Comparison of ENCODE assay signal across 29 cellular contexts in genomic region chr3:44028-44676, GRCh38.
"Had no signal": no experiment of that assay in that cellular context is flagged by ENCODE, and none has a peak within 500 bp of the region (broad histone marks: within the 10 kb centered on the region; RNA-seq: fewer than 3 reads in every experiment).

No MANE protein-coding gene starts in this region.

- H3K4me2 ChIP-seq: hepatocyte, smooth muscle cell had no signal

- H3K4me3 ChIP-seq: coronary artery, esophagus muscularis mucosa, gastroesophageal sphincter, heart left ventricle, hepatocyte, lower lobe of right lung, smooth muscle cell, testis, tibial artery, uterus had no signal

- H3K27me3 ChIP-seq: foreskin keratinocyte, heart left ventricle, hepatocyte, testis, tibial artery, uterus had no signal

- H3K9me3 ChIP-seq: esophagus muscularis mucosa, gastroesophageal sphincter, heart left ventricle, lower lobe of right lung, testis, tibial artery, uterus had no signal

- DNase-seq: dermis blood vessel endothelial cell; effector memory CD4-positive, alpha-beta T cell; foreskin keratinocyte; heart left ventricle; left cardiac atrium; left ventricle myocardium superior; lower lobe of right lung; natural killer cell; stimulated activated CD4-positive, alpha-beta T cell treated with anti-CD3 and anti-CD28 coated beads, Interleukin-12 subunit alpha, Interleukin-12 subunit beta, amount 100 ng/mL, for 4 hours; stimulated activated CD4-positive, alpha-beta T cell treated with anti-CD3 and anti-CD28 coated beads, Interleukin-1b, Interleukin-23, amount 100 ng/mL, for 48 hours; stimulated activated CD4-positive, alpha-beta T cell treated with anti-CD3 and anti-CD28 coated beads, Interleukin-4, amount 100 ng/mL, for 1 hour; stimulated activated naive CD4-positive, alpha-beta T cell treated with Interleukin-2 at 50 U/mL for 16 hours; substantia nigra; testis; tibial artery; uterus had no signal

- H3K27ac ChIP-seq: coronary artery, esophagus muscularis mucosa, foreskin keratinocyte, gastroesophageal sphincter, heart left ventricle, hepatocyte, lower lobe of right lung, parathyroid adenoma, testis, tibial artery, uterus had no signal

- H3K4me3 Mint-ChIP-seq: memory B cell; natural killer cell; neural crest cell; stimulated activated effector memory CD8-positive, alpha-beta T cell treated with anti-CD3 and anti-CD28 coated beads, Interleukin-12 subunit alpha, Interleukin-12 subunit beta, amount 100 ng/mL, for 72 hours; type B pancreatic cell had no signal

- H3K9ac ChIP-seq: parathyroid adenoma had no signal

- H3K9me3 Mint-ChIP-seq: memory B cell; neural crest cell; stimulated activated effector memory CD8-positive, alpha-beta T cell treated with anti-CD3 and anti-CD28 coated beads, Interleukin-12 subunit alpha, Interleukin-12 subunit beta, amount 100 ng/mL, for 72 hours; type B pancreatic cell had no signal

- H3K4me1 Mint-ChIP-seq: natural killer cell; neural crest cell; stimulated activated effector memory CD8-positive, alpha-beta T cell treated with anti-CD3 and anti-CD28 coated beads, Interleukin-12 subunit alpha, Interleukin-12 subunit beta, amount 100 ng/mL, for 72 hours had no signal

- H3K36me3 Mint-ChIP-seq: memory B cell; natural killer cell; stimulated activated effector memory CD8-positive, alpha-beta T cell treated with anti-CD3 and anti-CD28 coated beads, Interleukin-12 subunit alpha, Interleukin-12 subunit beta, amount 100 ng/mL, for 72 hours; type B pancreatic cell had no signal

- H3K27ac Mint-ChIP-seq: memory B cell; natural killer cell; progenitor cell of endocrine pancreas; stimulated activated effector memory CD8-positive, alpha-beta T cell treated with anti-CD3 and anti-CD28 coated beads, Interleukin-12 subunit alpha, Interleukin-12 subunit beta, amount 100 ng/mL, for 72 hours; type B pancreatic cell had no signal

- ATAC-seq: foreskin keratinocyte; gastroesophageal sphincter; heart left ventricle; left cardiac atrium; left ventricle myocardium superior; sciatic nerve; stimulated activated effector memory CD8-positive, alpha-beta T cell treated with anti-CD3 and anti-CD28 coated beads, Interleukin-12 subunit alpha, Interleukin-12 subunit beta, amount 100 ng/mL, for 72 hours had no signal

- H2AFZ ChIP-seq: hepatocyte, parathyroid adenoma had no signal

- H3K4me1 ChIP-seq: esophagus muscularis mucosa, foreskin keratinocyte, gastroesophageal sphincter, heart left ventricle, lower lobe of right lung, parathyroid adenoma, testis, tibial artery, uterus had no signal

- H3K36me3 ChIP-seq: esophagus muscularis mucosa, gastroesophageal sphincter, heart left ventricle, lower lobe of right lung, tibial artery, uterus had no signal

- FAIRE-seq: endothelial cell of umbilical vein had no signal
